ENCODE assay signal across 1 cellular context in the genomic region with DNA sequence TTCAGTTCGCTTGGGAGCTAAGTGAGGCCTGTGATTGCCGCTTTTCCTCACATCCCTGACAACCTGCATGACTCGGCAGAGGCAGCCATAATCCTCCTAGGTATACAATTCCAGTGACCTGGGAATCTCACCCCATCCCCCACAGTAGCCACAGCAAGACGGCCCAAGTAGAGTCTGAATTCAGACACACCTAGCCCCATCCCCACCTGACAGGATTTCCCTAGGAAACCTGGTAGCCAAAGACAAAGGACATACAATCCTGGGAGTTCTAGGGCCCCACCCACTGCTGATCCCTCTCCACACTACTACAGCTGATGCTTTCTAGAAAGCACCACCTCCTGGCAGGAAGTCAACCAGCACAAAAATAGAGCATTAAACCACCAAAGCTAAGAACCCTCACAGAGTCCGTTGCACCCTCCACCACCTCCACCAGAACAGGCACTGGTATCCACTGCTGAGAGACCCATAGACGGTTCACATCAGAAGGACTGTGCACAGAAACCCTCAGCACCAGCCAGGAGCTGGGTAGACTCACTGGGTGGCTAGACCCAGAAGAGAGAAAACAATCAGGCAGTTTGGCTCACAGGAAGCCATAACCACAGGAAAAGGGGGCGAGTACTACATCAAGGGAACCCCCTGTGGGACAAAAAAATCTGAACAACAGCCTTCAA.
TF ChIP-seq lines count a peak whose summit lies in the region.

No MANE protein-coding gene starts in this region.

TF ChIP-seq in GM23338, 12 proteins besides CTCF, POLR2A, EP300 and RAD21 (continued from another document):
- TF ChIP-seq ZNF462 (CRISPR knock-in tag; IDR thresholded peaks at IDR 0.05), result no peak
